In the genomic region with DNA sequence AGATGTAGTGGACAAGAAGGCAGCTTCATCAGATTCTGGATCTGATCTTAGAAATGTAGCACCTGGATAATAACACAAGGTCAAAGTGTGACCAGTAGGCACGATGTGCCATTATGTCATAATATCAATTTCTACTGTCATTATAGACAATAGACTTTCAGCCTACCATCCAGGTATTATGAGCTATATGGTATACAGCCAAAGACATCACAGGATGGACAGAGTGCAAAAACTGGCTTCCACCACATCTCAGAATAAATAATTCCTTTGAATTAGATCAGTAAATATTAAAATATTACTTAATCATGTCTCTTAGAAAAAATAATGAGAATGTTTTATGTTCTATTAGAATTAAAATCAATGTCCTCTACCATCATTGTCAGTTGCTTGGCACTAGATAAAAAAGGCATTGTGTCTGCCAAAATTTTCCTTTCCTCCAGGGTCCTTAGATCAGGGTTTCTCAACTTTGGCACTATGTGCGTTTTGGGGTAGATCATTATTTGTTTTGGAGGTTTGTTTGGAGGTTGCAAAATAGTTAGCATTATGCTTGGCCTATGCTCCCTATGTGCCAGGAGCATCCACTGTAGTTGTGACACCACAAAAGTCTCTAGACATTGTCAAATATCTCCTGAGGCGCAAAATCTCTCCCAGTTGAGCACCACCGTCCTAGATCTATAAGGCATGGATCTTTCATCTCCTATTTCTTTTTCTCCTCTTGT, we compare ENCODE assay signal across 26 cellular contexts.
"Had no signal": no experiment of that assay in that cellular context is flagged by ENCODE, and none has a peak within 500 bp of the region (broad histone marks: within the 10 kb centered on the region; RNA-seq: fewer than 3 reads in every experiment).

No MANE protein-coding gene starts in this region.

- H3K36me3 ChIP-seq: colonic mucosa, heart right ventricle, prostate gland, right atrium auricular region, spleen, suprapubic skin, vagina had no signal

- H3K9me3 Mint-ChIP-seq: naive thymus-derived CD8-positive, alpha-beta T cell; stimulated activated naive CD8-positive, alpha-beta T cell treated with anti-CD3 and anti-CD28 coated beads, Interleukin-15, Interleukin-2, amounts not matched to agents 100 ng/mL and 50 ng/mL, for 24 hours had no signal

- DNase-seq: colonic mucosa; effector CD8-positive, alpha-beta T cell; endodermal cell; foreskin melanocyte; glutamatergic neuron; heart right ventricle; hippocampal formation; immature natural killer cell; mesenchymal stem cell; naive thymus-derived CD8-positive, alpha-beta T cell; nephron progenitor cell; nucleus accumbens; spleen; stimulated activated CD4-positive, alpha-beta T cell treated with anti-CD3 and anti-CD28 coated beads, Interleukin-4, amount 100 ng/mL, for 4 hours; trophoblast cell had no signal

- FAIRE-seq: keratinocyte had no signal

- H3K27ac ChIP-seq: colonic mucosa, epithelial cell of prostate, heart right ventricle, prostate gland, right atrium auricular region, skin epidermis, spleen, suprapubic skin, vagina had no signal

- H3K4me1 ChIP-seq: colonic mucosa, heart right ventricle, prostate gland, right atrium auricular region, spleen, suprapubic skin had no signal

- H3K4me3 Mint-ChIP-seq: dendritic cell treated with granulocyte-macrophage colony-stimulating factor and Interleukin-4, amounts not matched to agents 40 ng/mL and 50 ng/mL, for 4 days; endodermal cell; immature natural killer cell; naive thymus-derived CD8-positive, alpha-beta T cell; nephron progenitor cell; stimulated activated memory B cell treated with anti-CD40 and anti-IgM and Interleukin-4, amounts not matched to agents 10 μg/mL and 1 μg/mL and 100 μg/mL, for 72 hours; stimulated activated naive CD8-positive, alpha-beta T cell treated with anti-CD3 and anti-CD28 coated beads, Interleukin-15, Interleukin-2, amounts not matched to agents 100 ng/mL and 50 ng/mL, for 24 hours had no signal

- ATAC-seq: esophagus mucosa; heart right ventricle; naive thymus-derived CD8-positive, alpha-beta T cell; stimulated activated memory B cell treated with anti-CD40 and anti-IgM and Interleukin-4, amounts not matched to agents 10 μg/mL and 1 μg/mL and 100 μg/mL, for 72 hours had no signal

- H3K9me3 ChIP-seq: colonic mucosa, prostate gland, right atrium auricular region, spleen, suprapubic skin, vagina had no signal

- H3K27me3 Mint-ChIP-seq: stimulated activated naive CD8-positive, alpha-beta T cell treated with anti-CD3 and anti-CD28 coated beads, Interleukin-15, Interleukin-2, amounts not matched to agents 100 ng/mL and 50 ng/mL, for 24 hours had no signal

- H3K4me3 ChIP-seq: colonic mucosa, heart right ventricle, prostate gland, right atrium auricular region, skin epidermis, spleen, suprapubic skin, vagina had no signal

- H3K27me3 ChIP-seq: colonic mucosa, heart right ventricle, right atrium auricular region, spleen, suprapubic skin, vagina had no signal

- H3K36me3 Mint-ChIP-seq: immature natural killer cell; naive thymus-derived CD8-positive, alpha-beta T cell; stimulated activated memory B cell treated with anti-CD40 and anti-IgM and Interleukin-4, amounts not matched to agents 10 μg/mL and 1 μg/mL and 100 μg/mL, for 72 hours had no signal

- H3K27ac Mint-ChIP-seq: dendritic cell treated with granulocyte-macrophage colony-stimulating factor and Interleukin-4, amounts not matched to agents 40 ng/mL and 50 ng/mL, for 4 days; endodermal cell; immature natural killer cell; naive thymus-derived CD8-positive, alpha-beta T cell; nephron progenitor cell; stimulated activated memory B cell treated with anti-CD40 and anti-IgM and Interleukin-4, amounts not matched to agents 10 μg/mL and 1 μg/mL and 100 μg/mL, for 72 hours; stimulated activated naive CD8-positive, alpha-beta T cell treated with anti-CD3 and anti-CD28 coated beads, Interleukin-15, Interleukin-2, amounts not matched to agents 100 ng/mL and 50 ng/mL, for 24 hours had no signal

- H3K4me1 Mint-ChIP-seq: endodermal cell; immature natural killer cell; nephron progenitor cell; stimulated activated memory B cell treated with anti-CD40 and anti-IgM and Interleukin-4, amounts not matched to agents 10 μg/mL and 1 μg/mL and 100 μg/mL, for 72 hours had no signal
